Comparison of ENCODE assay signal across 1 cellular context in the genomic region with DNA sequence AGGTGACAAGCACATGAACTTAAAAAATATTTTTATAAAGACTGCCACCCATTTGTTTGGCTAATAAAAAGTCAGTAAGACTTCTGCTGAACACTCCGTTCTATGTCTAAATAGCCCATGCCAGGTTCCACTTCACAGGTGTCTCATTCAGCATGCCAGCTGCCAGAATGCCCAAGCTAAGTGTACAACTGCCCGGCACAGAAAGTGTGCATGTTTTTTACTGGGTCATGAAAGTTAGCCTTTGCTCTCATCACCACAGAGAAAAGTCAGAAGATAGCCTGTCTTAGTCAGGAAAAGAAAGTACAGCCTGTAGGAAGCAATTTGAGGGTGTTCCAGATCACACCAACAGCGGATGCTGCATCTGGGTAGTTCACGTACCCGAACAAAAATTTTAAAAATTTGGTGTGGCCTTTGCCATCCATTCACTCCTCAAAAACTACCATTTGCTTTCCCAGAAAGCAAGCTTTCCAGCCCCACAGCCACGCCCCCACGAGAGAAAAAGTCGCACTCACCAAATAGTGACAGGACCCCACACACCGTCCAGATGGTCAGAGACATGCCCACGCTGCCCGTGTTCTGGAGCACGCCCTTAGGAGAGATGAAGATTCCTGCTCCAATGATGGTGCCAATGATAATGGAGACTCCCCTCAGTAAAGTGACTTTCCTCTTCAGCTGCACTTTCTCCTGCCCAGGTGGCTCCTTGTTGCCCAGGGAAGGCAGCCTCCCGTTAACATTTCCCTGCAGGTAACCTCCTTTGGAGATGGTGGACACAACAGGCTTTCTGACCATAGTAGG.
TF ChIP-seq lines count a peak whose summit lies in the region.

No MANE protein-coding gene starts in this region.

TF ChIP-seq in HepG2, 621 proteins besides CTCF, POLR2A, EP300 and RAD21 (continued from another document and continues in another):
- TF ChIP-seq NFIB (CRISPR knock-in tag; IDR thresholded peaks at IDR 0.05; ENCODE audit: borderline replicate concordance) (no peak), ZBTB7A (CRISPR knock-in tag; IDR thresholded peaks at IDR 0.05) (no peak), NCOA1 (CRISPR knock-in tag; IDR thresholded peaks at IDR 0.05) (no peak), HES4 (CRISPR knock-in tag; IDR thresholded peaks at IDR 0.05; ENCODE audit: borderline replicate concordance) (0 out of 2 replicates have a peak, but pooled peaks have one; percentile 33), TAF1 (CRISPR knock-in tag; IDR thresholded peaks at IDR 0.05) (peak; percentile 19; the same call in 1 of the 2 replicates), CBX2 (IDR thresholded peaks at IDR 0.05; ENCODE audit: low read depth, low read length) (no peak), CBX2 (CRISPR knock-in tag; IDR thresholded peaks at IDR 0.05; ENCODE audit: low read depth) (no peak), DNMT3B (CRISPR knock-in tag; conservative IDR thresholded peaks at IDR 0.05) (peak; percentile 89; the same call in 1 of the 2 replicates), RFX1 (IDR thresholded peaks at IDR 0.05) (no peak), CHD2 (IDR thresholded peaks at IDR 0.05; ENCODE audit: low read depth, low read length) (no peak), CAMTA2 (CRISPR knock-in tag; IDR thresholded peaks at IDR 0.05; ENCODE audit: borderline replicate concordance) (no peak), BORCS8-MEF2B (CRISPR knock-in tag; IDR thresholded peaks at IDR 0.05) (no peak), MTF2 (CRISPR knock-in tag; IDR thresholded peaks at IDR 0.05; ENCODE audit: borderline replicate concordance) (no peak), ZNF556 (CRISPR knock-in tag; IDR thresholded peaks at IDR 0.05; ENCODE audit: borderline replicate concordance) (no peak), ZNF253 (CRISPR knock-in tag; IDR thresholded peaks at IDR 0.05; ENCODE audit: borderline replicate concordance) (no peak), ONECUT2 (CRISPR knock-in tag; IDR thresholded peaks at IDR 0.05) (no peak), SKI (IDR thresholded peaks at IDR 0.05; ENCODE audit: partially characterized antibody) (no peak), KDM5A (IDR thresholded peaks at IDR 0.05; ENCODE audit: borderline replicate concordance, low read length) (peak; percentile 11), YY1 (IDR thresholded peaks at IDR 0.05; ENCODE audit: insufficient read depth, insufficient replicate concordance, low read depth, low read length) (no peak), ZNF629 (CRISPR knock-in tag; conservative IDR thresholded peaks at IDR 0.05) (0 out of 2 replicates have a peak, but pooled peaks have one; percentile 12), ZNF547 (CRISPR knock-in tag; IDR thresholded peaks at IDR 0.05) (no peak), ZNF329 (CRISPR knock-in tag; IDR thresholded peaks at IDR 0.05; ENCODE audit: low read depth) (no peak), HMG20A (CRISPR knock-in tag; IDR thresholded peaks at IDR 0.05; ENCODE audit: borderline replicate concordance) (no peak), EEA1 (CRISPR knock-in tag; IDR thresholded peaks at IDR 0.05; ENCODE audit: borderline replicate concordance) (no peak), KDM2A (CRISPR knock-in tag; IDR thresholded peaks at IDR 0.05; ENCODE audit: borderline replicate concordance, low read depth) (peak; percentile 37; the same call in 1 of the 2 replicates), FOXA3 (CRISPR knock-in tag; IDR thresholded peaks at IDR 0.05) (no peak; the same call in 1 of the 2 replicates), ZNF234 (CRISPR knock-in tag; conservative IDR thresholded peaks at IDR 0.05) (no peak), ZNF33B (CRISPR knock-in tag; IDR thresholded peaks at IDR 0.05) (0 out of 2 replicates have a peak, but pooled peaks have one; percentile 22), KLF9 (CRISPR knock-in tag; IDR thresholded peaks at IDR 0.05; ENCODE audit: low read depth) (0 out of 2 replicates have a peak, but pooled peaks have one; percentile 32), ZNF777 (CRISPR knock-in tag; IDR thresholded peaks at IDR 0.05) (no peak), SIN3B (IDR thresholded peaks at IDR 0.05; ENCODE audit: low read length) (no peak), SRSF9 (IDR thresholded peaks at IDR 0.05; ENCODE audit: borderline replicate concordance, insufficient read depth, low read depth, low read length, poor library complexity, severe bottlenecking) (no peak), ZNF703 (CRISPR knock-in tag; IDR thresholded peaks at IDR 0.05; ENCODE audit: borderline replicate concordance) (no peak), ERF (CRISPR knock-in tag; IDR thresholded peaks at IDR 0.05) (no peak), THAP11 (CRISPR knock-in tag; IDR thresholded peaks at IDR 0.05) (no peak), CBX1 (IDR thresholded peaks at IDR 0.05; ENCODE audit: low read depth) (no peak), ZNF230 (CRISPR knock-in tag; IDR thresholded peaks at IDR 0.05) (no peak), GATAD1 (CRISPR knock-in tag; IDR thresholded peaks at IDR 0.05) (no peak; the same call in 1 of the 2 replicates), HNRNPL (IDR thresholded peaks at IDR 0.05; ENCODE audit: low read depth, low read length) (0 out of 2 replicates have a peak, but pooled peaks have one; percentile 14), HOXA3 (CRISPR knock-in tag; IDR thresholded peaks at IDR 0.05) (peak; percentile 16; the same call in 1 of the 2 replicates), STAT5B (CRISPR knock-in tag; IDR thresholded peaks at IDR 0.05) (no peak), KDM1A (CRISPR knock-in tag; IDR thresholded peaks at IDR 0.05) (no peak), ZMYM2 (CRISPR knock-in tag; IDR thresholded peaks at IDR 0.05) (no peak), ELF4 (CRISPR knock-in tag; IDR thresholded peaks at IDR 0.05; ENCODE audit: borderline replicate concordance) (no peak), SOX5 (CRISPR knock-in tag; IDR thresholded peaks at IDR 0.05; ENCODE audit: borderline replicate concordance) (no peak)
- TF ChIP-seq, protein P1, sequence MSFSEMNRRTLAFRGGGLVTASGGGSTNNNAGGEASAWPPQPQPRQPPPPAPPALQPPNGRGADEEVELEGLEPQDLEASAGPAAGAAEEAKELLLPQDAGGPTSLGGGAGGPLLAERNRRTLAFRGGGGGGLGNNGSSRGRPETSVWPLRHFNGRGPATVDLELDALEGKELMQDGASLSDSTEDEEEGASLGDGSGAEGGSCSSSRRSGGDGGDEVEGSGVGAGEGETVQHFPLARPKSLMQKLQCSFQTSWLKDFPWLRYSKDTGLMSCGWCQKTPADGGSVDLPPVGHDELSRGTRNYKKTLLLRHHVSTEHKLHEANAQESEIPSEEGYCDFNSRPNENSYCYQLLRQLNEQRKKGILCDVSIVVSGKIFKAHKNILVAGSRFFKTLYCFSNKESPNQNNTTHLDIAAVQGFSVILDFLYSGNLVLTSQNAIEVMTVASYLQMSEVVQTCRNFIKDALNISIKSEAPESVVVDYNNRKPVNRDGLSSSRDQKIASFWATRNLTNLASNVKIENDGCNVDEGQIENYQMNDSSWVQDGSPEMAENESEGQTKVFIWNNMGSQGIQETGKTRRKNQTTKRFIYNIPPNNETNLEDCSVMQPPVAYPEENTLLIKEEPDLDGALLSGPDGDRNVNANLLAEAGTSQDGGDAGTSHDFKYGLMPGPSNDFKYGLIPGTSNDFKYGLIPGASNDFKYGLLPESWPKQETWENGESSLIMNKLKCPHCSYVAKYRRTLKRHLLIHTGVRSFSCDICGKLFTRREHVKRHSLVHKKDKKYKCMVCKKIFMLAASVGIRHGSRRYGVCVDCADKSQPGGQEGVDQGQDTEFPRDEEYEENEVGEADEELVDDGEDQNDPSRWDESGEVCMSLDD (CRISPR knock-in tag; IDR thresholded peaks at IDR 0.05; ENCODE audit: borderline replicate concordance), result no peak
- TF ChIP-seq, protein P2, sequence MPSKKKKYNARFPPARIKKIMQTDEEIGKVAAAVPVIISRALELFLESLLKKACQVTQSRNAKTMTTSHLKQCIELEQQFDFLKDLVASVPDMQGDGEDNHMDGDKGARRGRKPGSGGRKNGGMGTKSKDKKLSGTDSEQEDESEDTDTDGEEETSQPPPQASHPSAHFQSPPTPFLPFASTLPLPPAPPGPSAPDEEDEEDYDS (CRISPR knock-in tag; IDR thresholded peaks at IDR 0.05), result no peak
- TF ChIP-seq, protein P3, sequence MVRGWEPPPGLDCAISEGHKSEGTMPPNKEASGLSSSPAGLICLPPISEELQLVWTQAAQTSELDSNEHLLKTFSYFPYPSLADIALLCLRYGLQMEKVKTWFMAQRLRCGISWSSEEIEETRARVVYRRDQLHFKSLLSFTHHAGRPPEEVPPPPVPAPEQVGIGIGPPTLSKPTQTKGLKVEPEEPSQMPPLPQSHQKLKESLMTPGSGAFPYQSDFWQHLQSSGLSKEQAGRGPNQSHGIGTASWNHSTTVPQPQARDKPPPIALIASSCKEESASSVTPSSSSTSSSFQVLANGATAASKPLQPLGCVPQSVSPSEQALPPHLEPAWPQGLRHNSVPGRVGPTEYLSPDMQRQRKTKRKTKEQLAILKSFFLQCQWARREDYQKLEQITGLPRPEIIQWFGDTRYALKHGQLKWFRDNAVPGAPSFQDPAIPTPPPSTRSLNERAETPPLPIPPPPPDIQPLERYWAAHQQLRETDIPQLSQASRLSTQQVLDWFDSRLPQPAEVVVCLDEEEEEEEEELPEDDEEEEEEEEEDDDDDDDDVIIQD (CRISPR knock-in tag; IDR thresholded peaks at IDR 0.05; ENCODE audit: low read depth), result no peak
- TF ChIP-seq, protein P4, sequence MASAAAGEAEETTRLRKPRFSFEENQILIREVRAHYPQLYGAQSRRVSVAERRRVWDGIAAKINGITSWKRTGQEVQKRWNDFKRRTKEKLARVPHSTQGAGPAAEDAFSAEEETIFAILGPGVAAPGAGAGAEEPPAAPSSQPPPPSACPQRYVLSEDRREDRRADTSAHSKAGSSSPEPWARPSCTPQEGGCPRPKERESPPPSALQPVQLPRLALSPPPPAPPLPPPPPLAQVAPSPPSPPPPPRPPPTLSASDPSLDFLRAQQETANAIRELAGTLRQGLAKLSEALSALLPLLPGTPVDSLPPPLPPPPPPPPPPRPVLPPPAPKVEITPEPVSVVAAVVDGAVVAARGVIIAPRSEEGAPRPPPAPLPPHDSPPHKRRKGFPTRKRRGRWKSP (CRISPR knock-in tag; IDR thresholded peaks at IDR 0.05), result 0 out of 2 replicates have a peak, but pooled peaks have one; percentile 16
- TF ChIP-seq, protein P5, sequence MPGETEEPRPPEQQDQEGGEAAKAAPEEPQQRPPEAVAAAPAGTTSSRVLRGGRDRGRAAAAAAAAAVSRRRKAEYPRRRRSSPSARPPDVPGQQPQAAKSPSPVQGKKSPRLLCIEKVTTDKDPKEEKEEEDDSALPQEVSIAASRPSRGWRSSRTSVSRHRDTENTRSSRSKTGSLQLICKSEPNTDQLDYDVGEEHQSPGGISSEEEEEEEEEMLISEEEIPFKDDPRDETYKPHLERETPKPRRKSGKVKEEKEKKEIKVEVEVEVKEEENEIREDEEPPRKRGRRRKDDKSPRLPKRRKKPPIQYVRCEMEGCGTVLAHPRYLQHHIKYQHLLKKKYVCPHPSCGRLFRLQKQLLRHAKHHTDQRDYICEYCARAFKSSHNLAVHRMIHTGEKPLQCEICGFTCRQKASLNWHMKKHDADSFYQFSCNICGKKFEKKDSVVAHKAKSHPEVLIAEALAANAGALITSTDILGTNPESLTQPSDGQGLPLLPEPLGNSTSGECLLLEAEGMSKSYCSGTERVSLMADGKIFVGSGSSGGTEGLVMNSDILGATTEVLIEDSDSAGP (CRISPR knock-in tag; IDR thresholded peaks at IDR 0.05; ENCODE audit: borderline replicate concordance), result peak; percentile 20; the same call in 1 of the 2 replicates
- TF ChIP-seq, protein P6, sequence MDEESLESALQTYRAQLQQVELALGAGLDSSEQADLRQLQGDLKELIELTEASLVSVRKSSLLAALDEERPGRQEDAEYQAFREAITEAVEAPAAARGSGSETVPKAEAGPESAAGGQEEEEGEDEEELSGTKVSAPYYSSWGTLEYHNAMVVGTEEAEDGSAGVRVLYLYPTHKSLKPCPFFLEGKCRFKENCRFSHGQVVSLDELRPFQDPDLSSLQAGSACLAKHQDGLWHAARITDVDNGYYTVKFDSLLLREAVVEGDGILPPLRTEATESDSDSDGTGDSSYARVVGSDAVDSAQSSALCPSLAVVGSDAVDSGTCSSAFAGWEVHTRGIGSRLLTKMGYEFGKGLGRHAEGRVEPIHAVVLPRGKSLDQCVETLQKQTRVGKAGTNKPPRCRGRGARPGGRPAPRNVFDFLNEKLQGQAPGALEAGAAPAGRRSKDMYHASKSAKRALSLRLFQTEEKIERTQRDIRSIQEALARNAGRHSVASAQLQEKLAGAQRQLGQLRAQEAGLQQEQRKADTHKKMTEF (CRISPR knock-in tag; IDR thresholded peaks at IDR 0.05), result peak; percentile 10; the same call in 1 of the 2 replicates
- TF ChIP-seq, protein P7, sequence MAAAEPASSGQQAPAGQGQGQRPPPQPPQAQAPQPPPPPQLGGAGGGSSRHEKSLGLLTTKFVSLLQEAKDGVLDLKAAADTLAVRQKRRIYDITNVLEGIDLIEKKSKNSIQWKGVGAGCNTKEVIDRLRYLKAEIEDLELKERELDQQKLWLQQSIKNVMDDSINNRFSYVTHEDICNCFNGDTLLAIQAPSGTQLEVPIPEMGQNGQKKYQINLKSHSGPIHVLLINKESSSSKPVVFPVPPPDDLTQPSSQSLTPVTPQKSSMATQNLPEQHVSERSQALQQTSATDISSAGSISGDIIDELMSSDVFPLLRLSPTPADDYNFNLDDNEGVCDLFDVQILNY (CRISPR knock-in tag; conservative IDR thresholded peaks at IDR 0.05), result no peak
- TF ChIP-seq, protein P8, sequence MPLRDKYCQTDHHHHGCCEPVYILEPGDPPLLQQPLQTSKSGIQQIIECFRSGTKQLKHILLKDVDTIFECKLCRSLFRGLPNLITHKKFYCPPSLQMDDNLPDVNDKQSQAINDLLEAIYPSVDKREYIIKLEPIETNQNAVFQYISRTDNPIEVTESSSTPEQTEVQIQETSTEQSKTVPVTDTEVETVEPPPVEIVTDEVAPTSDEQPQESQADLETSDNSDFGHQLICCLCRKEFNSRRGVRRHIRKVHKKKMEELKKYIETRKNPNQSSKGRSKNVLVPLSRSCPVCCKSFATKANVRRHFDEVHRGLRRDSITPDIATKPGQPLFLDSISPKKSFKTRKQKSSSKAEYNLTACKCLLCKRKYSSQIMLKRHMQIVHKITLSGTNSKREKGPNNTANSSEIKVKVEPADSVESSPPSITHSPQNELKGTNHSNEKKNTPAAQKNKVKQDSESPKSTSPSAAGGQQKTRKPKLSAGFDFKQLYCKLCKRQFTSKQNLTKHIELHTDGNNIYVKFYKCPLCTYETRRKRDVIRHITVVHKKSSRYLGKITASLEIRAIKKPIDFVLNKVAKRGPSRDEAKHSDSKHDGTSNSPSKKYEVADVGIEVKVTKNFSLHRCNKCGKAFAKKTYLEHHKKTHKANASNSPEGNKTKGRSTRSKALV (CRISPR knock-in tag; IDR thresholded peaks at IDR 0.05), result no peak
- TF ChIP-seq, protein P9, sequence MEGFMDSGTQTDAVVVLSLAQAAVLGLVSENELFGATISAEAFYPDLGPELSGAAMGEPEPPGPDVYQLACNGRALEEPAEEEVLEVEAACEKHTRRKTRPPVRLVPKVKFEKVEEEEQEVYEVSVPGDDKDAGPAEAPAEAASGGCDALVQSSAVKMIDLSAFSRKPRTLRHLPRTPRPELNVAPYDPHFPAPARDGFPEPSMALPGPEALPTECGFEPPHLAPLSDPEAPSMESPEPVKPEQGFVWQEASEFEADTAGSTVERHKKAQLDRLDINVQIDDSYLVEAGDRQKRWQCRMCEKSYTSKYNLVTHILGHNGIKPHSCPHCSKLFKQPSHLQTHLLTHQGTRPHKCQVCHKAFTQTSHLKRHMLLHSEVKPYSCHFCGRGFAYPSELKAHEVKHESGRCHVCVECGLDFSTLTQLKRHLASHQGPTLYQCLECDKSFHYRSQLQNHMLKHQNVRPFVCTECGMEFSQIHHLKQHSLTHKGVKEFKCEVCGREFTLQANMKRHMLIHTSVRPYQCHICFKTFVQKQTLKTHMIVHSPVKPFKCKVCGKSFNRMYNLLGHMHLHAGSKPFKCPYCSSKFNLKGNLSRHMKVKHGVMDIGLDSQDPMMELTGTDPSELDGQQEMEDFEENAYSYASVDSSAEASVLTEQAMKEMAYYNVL (CRISPR knock-in tag; IDR thresholded peaks at IDR 0.05; ENCODE audit: borderline replicate concordance), result 0 out of 2 replicates have a peak, but pooled peaks have one; percentile 6
